Comparison of ENCODE assay signal across 8 cellular contexts in genomic region chr6:117605169-117605826, GRCh38. TPM values are rescaled to one million over a fixed set of nuclear protein-coding genes. Genes with fewer than 3 reads are reported as not detected.
DNase-seq lines count a peak whose midpoint lies in the region; ATAC-seq and TF ChIP-seq lines count a peak whose summit lies in the region.

No MANE protein-coding gene starts in this region.

- no peak overlapping the region for H2AFZ ChIP-seq in mammary epithelial cell (ENCODE audit: low read depth, low read length)

- H3K9me3 Mint-ChIP-seq in CD4-positive, alpha-beta T cell, result no peaks in the 10 kb centered on the region

- no peaks in the 10 kb centered on the region for H3K9me3 ChIP-seq in CD4-positive, alpha-beta T cell (ENCODE audit: control insufficient read depth, low read length)
- H3K9me3 ChIP-seq in mammary epithelial cell (replicated peaks; ENCODE audit: insufficient read depth, low read length), result no peaks in the 10 kb centered on the region
- no peaks in the 10 kb centered on the region for H3K9me3 ChIP-seq in left lung
- H3K9me3 ChIP-seq in testis, result no peaks in the 10 kb centered on the region

- peaks cover 21% of the 10 kb centered on the region for H3K79me2 ChIP-seq in mammary epithelial cell (ENCODE audit: insufficient read depth, low read length)

- H3K27ac Mint-ChIP-seq in CD4-positive, alpha-beta T cell, result peak overlapping the region; percentile 8

- in situ Hi-C loops in mammary epithelial cell (cut with MboI; ENCODE audit: low sequenced_read_pairs in 2 of 2), result loop anchor here in 1 of 2 donors (10.0 kb wide), 1 partner anchor 250 kb away; no protein-coding TSS in a partner anchor

- H4K20me1 ChIP-seq in mammary epithelial cell (ENCODE audit: insufficient read depth, low read length), result no peaks in the 10 kb centered on the region

- POLR2A ChIA-PET in CD4-positive, alpha-beta T cell (lab: Charles Lee), result interaction anchor here (2.0 kb wide), 1 partner anchor 156 kb away, joined by 5 read pairs; no protein-coding TSS in a partner anchor

- H3K27ac ChIP-seq in CD4-positive, alpha-beta T cell (ENCODE audit: low read depth, low read length), result no peak overlapping the region
- H3K27ac ChIP-seq in mammary epithelial cell (ENCODE audit: insufficient read depth, low read depth, low read length) (no peak overlapping the region), left lung (no peak overlapping the region), testis (no peak overlapping the region)

- TF ChIP-seq CTCF in CD4-positive, alpha-beta T cell (IDR thresholded peaks at IDR 0.05), result peak; percentile 84
- TF ChIP-seq CTCF in mammary epithelial cell (conservative IDR thresholded peaks at IDR 0.05 in 1 of 2, IDR thresholded peaks at IDR 0.05 in 1 of 2; ENCODE audit: extremely low read depth in 1 of 2, insufficient read depth in 1 of 2, low read depth in 1 of 2, low read length in 2 of 2) (peak; percentile 85 to 86), left lung (IDR thresholded peaks at IDR 0.05) (peak; percentile 60 to 65), testis (IDR thresholded peaks at IDR 0.05) (peak in 2 of 3 experiments; percentile 50 to 55)

- peak in 8 of 10 experiments; percentile 12 to 42 (median 24) for DNase-seq in CD4-positive, alpha-beta T cell
- peak; percentile 43 for DNase-seq in NCI-H1105 (lab: John Stamatoyannopoulos, UW)
- peak; percentile 58 for DNase-seq in SKM-1 treated with dmso at 0.1 percent for 144 hours (lab: John Stamatoyannopoulos, UW; ENCODE audit: unreplicated experiment)
- DNase-seq in mammary epithelial cell, result peak; percentile 54
- DNase-seq in left lung, result no peak
- peak; percentile 52 for DNase-seq in testis

- H3K4me1 ChIP-seq in mammary epithelial cell (ENCODE audit: insufficient read depth, low read length), result peaks cover 9% of the 10 kb centered on the region
- peaks cover 6 to 17% of the 10 kb centered on the region in 2 donors for H3K4me1 ChIP-seq in left lung
- H3K4me1 ChIP-seq in testis, result peaks cover 7% of the 10 kb centered on the region

- intact Hi-C loops in CD4-positive, alpha-beta T cell (cut with DNase I, micrococcal nuclease), result loop anchor here (1.0 to 10.0 kb wide), 5 partner anchors 154 to 1750 kb away; no protein-coding TSS in a partner anchor
- intact Hi-C loops in mammary epithelial cell (cut with micrococcal nuclease), result loop anchor here (1.0 to 10.0 kb wide), 6 partner anchors 50 to 440 kb away; no protein-coding TSS in a partner anchor
- intact Hi-C loops in left lung (cut with DNase I), result no loop called here
- intact Hi-C loops in testis (cut with DNase I; ENCODE audit: low total_unique reads), result loop anchor here (10.0 kb wide), 1 partner anchor 70 kb away; the partner anchor contains the start of gene NUS1

- H3K4me2 ChIP-seq in mammary epithelial cell (ENCODE audit: insufficient read depth, low read depth, low read length), result no peak overlapping the region

- dilution Hi-C loops in mammary epithelial cell (cut with HindIII; ENCODE audit: low sequenced_read_pairs), result no loop called here

- peak; percentile 20 for ATAC-seq in CD4-positive, alpha-beta T cell (ENCODE audit: poor library complexity)
- ATAC-seq in GM18520 (IDR thresholded peaks at IDR 0.05; ENCODE audit: unreplicated experiment), result peak; percentile 36
- peak; percentile 47 for ATAC-seq in HG02885 (IDR thresholded peaks at IDR 0.05; ENCODE audit: poor library complexity, unreplicated experiment)
- ATAC-seq in left lung, result peak; percentile 39

- no TSS peak for BruUV-seq in mammary epithelial cell (replicated peaks; lab: Mats Ljungman, UMichigan)

- H3K27me3 Mint-ChIP-seq in CD4-positive, alpha-beta T cell, result peaks cover 15% of the 10 kb centered on the region

- H3K4me1 Mint-ChIP-seq in CD4-positive, alpha-beta T cell (ENCODE audit: low read depth), result peaks cover 31% of the 10 kb centered on the region

- CTCF ChIA-PET in CD4-positive, alpha-beta T cell (lab: Charles Lee), result interaction anchor here (0.6 to 2.3 kb wide), 9 partner anchors 8 to 156 kb away, joined by 3 to 13 read pairs (median 3); partner anchors contain the start of gene NUS1
- CTCF ChIA-PET in mammary epithelial cell (lab: Charles Lee; ENCODE audit: low non-redundant PET), result no interaction called here

- H3K4me3 ChIP-seq in mammary epithelial cell (replicated peaks in 1 of 3; ENCODE audit: insufficient read depth in 1 of 3, low read depth in 2 of 3, low read length in 3 of 3) (no peak overlapping the region), left lung (no peak overlapping the region), testis (no peak overlapping the region)

- WGBS in mammary epithelial cell (ENCODE audit: low coverage, missing lambda C conversion rate), result 29% methylated on average over 7 of the region's 7 CpGs
- WGBS in testis, 2 donors, result 41 to 53% methylated on average over 7 of the region's 7 CpGs

- no peak for TF ChIP-seq POLR2A in testis (IDR thresholded peaks at IDR 0.05)

- H3K9ac ChIP-seq in mammary epithelial cell (ENCODE audit: insufficient read depth, low read length), result no peak overlapping the region

- H3K36me3 ChIP-seq in mammary epithelial cell (ENCODE audit: insufficient read depth, low read length) (no peaks in the 10 kb centered on the region), left lung (no peaks in the 10 kb centered on the region), testis (ENCODE audit: low read depth, missing control alignments) (no peaks in the 10 kb centered on the region)

- peaks cover 19% of the 10 kb centered on the region for H3K27me3 ChIP-seq in CD4-positive, alpha-beta T cell (ENCODE audit: control insufficient read depth, insufficient read depth, low read length)
- H3K27me3 ChIP-seq in mammary epithelial cell (ENCODE audit: insufficient read depth, low read length) (no peaks in the 10 kb centered on the region), left lung (no peaks in the 10 kb centered on the region), testis (no peaks in the 10 kb centered on the region)

- H3K4me3 Mint-ChIP-seq in CD4-positive, alpha-beta T cell, result peak overlapping the region; percentile 73

- H3K36me3 Mint-ChIP-seq in CD4-positive, alpha-beta T cell (ENCODE audit: low read depth), result peaks cover 7% of the 10 kb centered on the region

RNA-seq across cellular contexts. Expression of gene GOPC, which starts 3.0 kb away (rescaled TPM):
- total RNA-seq in CD4-positive, alpha-beta T cell, result 10 to 100 TPM in 1 of 2 experiments, 1 to 10 TPM in 1; 9.7 to 10.8 TPM
- total RNA-seq in mammary epithelial cell (10 to 100 TPM; 43.2 to 72.5 TPM), left lung (10 to 100 TPM; 19.1 to 32.1 TPM), testis (10 to 100 TPM; 26.6 to 29.9 TPM)
- polyA plus RNA-seq in mammary epithelial cell (21.0 TPM), testis (ENCODE audit: insufficient read depth, low read depth, low replicate concordance) (28.8 TPM)
- polyA minus RNA-seq in mammary epithelial cell, result 10.7 TPM

Comparison
In these comparisons a context has a peak if more than half of its experiments do, and no peak if none do; other contexts are left out.
1. DNase-seq: peak in CD4-positive, alpha-beta T cell (8 of 10), NCI-H1105 (single experiment), SKM-1 treated with dmso at 0.1 percent for 144 hours (single experiment), mammary epithelial cell (single experiment) and testis (single experiment); none in left lung (0 of 2).
2. intact Hi-C loops: an anchor here in CD4-positive, alpha-beta T cell (1.0 to 10.0 kb wide), mammary epithelial cell (1.0 to 10.0 kb wide) and testis (10.0 kb wide); none called in left lung.
3. Peak in every context shown above with its lines, with median percentiles within 50 percentile points of each other: ATAC-seq and CTCF ChIP-seq.